14 cellular contexts compared by ENCODE assay signal in the genomic region with DNA sequence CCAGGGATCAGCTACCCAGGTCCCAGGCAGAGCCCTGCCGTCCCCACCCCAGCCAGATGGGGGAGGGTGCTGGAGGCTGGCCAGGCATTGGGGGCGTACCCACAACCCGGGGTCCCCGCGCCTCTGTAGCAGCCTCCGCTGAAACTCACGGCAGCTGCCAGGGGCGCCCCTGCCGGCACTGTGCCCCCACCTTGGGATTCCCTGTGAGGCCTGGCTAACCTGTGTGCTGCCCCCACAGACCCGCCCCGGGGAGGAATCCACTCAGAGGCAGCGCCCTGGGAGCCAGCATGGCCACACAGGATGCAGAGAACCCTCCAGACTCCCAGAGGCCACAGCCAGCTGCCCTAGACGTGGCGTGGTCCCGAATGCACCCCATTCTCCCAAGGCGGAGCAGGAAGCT. TPM values are rescaled to one million over a fixed set of nuclear protein-coding genes. Genes with fewer than 3 reads are reported as not detected.
A peak's percentile ranks its signal among the peaks of the same experiment; 100 is the strongest.
DNase-seq lines count a peak whose midpoint lies in the region; ATAC-seq and TF ChIP-seq lines count a peak whose summit lies in the region.
"Had no signal": no experiment of that assay in that cellular context is flagged by ENCODE, and none has a peak within 500 bp of the region (broad histone marks: within the 10 kb centered on the region; RNA-seq: fewer than 3 reads in every experiment).

No MANE protein-coding gene starts in this region.

- no peak overlapping the region for H3K27ac Mint-ChIP-seq in MCF 10A (ENCODE audit: low read depth, unreplicated experiment)
- H3K27ac Mint-ChIP-seq in CD4-positive, alpha-beta memory T cell = no peak overlapping the region
- H3K27ac Mint-ChIP-seq: natural killer cell had no signal

- H3K4me3 ChIP-seq in breast epithelium (no peak overlapping the region), SJSA1 (peak overlapping the region; percentile 8), upper lobe of left lung (peak overlapping the region in 1 of 4 donors; percentile 7), body of pancreas (no peak overlapping the region)
- H3K4me3 ChIP-seq in CD4-positive, alpha-beta memory T cell (ENCODE audit: low read length in 2 of 2) = no peak overlapping the region
- H3K4me3 ChIP-seq: sigmoid colon had no signal

- H3K27me3 ChIP-seq in breast epithelium (no peaks in the 10 kb centered on the region), SJSA1 (replicated peaks) (no peaks in the 10 kb centered on the region), upper lobe of left lung (no peaks in the 10 kb centered on the region), body of pancreas (no peaks in the 10 kb centered on the region)
- no peaks in the 10 kb centered on the region for H3K27me3 ChIP-seq in CD4-positive, alpha-beta memory T cell (ENCODE audit: insufficient read depth, low read length)
- H3K27me3 ChIP-seq: sigmoid colon had no signal

- H3K27ac ChIP-seq in breast epithelium = peak overlapping the region in 1 of 2 donors; percentile 33
- H3K27ac ChIP-seq in SJSA1 = peak overlapping the region; percentile 68
- peak overlapping the region; percentile 40 to 89 (median 72) for H3K27ac ChIP-seq in upper lobe of left lung
- no peak overlapping the region for H3K27ac ChIP-seq in body of pancreas
- H3K27ac ChIP-seq in CD4-positive, alpha-beta memory T cell (ENCODE audit: low read depth, low read length) = no peak overlapping the region
- H3K27ac ChIP-seq: 22Rv1 had no signal

- H3K9me3 ChIP-seq in breast epithelium = no peaks in the 10 kb centered on the region
- no peaks in the 10 kb centered on the region for H3K9me3 ChIP-seq in SJSA1 (replicated peaks)
- no peaks in the 10 kb centered on the region for H3K9me3 ChIP-seq in upper lobe of left lung
- no peaks in the 10 kb centered on the region for H3K9me3 ChIP-seq in body of pancreas
- H3K9me3 ChIP-seq in CD4-positive, alpha-beta memory T cell (ENCODE audit: control insufficient read depth in 1 of 2, low read length in 2 of 2) = no peaks in the 10 kb centered on the region
- H3K9me3 ChIP-seq: sigmoid colon had no signal

- intact Hi-C loops in MCF 10A (cut with micrococcal nuclease) = no loop called here
- intact Hi-C loops in breast epithelium (cut with DNase I; ENCODE audit: low total_unique reads) = no loop called here
- intact Hi-C loops in body of pancreas (cut with DNase I) = no loop called here
- intact Hi-C loops in CD4-positive, alpha-beta memory T cell (cut with micrococcal nuclease) = no loop called here

- H3K4me3 Mint-ChIP-seq in MCF 10A (ENCODE audit: unreplicated experiment) = peak overlapping the region; percentile 79
- H3K4me3 Mint-ChIP-seq in CD4-positive, alpha-beta memory T cell = no peak overlapping the region
- H3K4me3 Mint-ChIP-seq: natural killer cell had no signal

- WGBS in upper lobe of left lung, 2 donors = 70 to 75% methylated on average over 2 to 15 of the region's 16 CpGs
- 72% methylated on average over 13 of the region's 16 CpGs; no CpG with 5 or more reads in 1 of the 2 donors for WGBS in body of pancreas, 2 donors

- TF ChIP-seq POLR2A in breast epithelium (IDR thresholded peaks at IDR 0.05) (no peak), upper lobe of left lung (IDR thresholded peaks at IDR 0.05) (no peak), body of pancreas (IDR thresholded peaks at IDR 0.05) (no peak)

- no TSS peak for BruUV-seq in MCF 10A (replicated peaks; lab: Mats Ljungman, UMichigan)

- DNase-seq in MCF 10A (ENCODE audit: unreplicated experiment) = no peak
- DNase-seq in breast epithelium (ENCODE audit: low spot score in 2 of 2) = no peak
- peak in 1 of 2 experiments; percentile 91 for DNase-seq in SJSA1 (ENCODE audit: low read depth in 1 of 2, low spot score in 2 of 2)
- DNase-seq in left lobe of liver (ENCODE audit: low spot score) = peak; percentile 50
- DNase-seq in upper lobe of left lung = peak; percentile 47 to 83
- no peak for DNase-seq in body of pancreas
- no peak for DNase-seq in CD4-positive, alpha-beta memory T cell
- DNase-seq: activated naive CD4-positive, alpha-beta T cell; cerebellar nuclear complex; natural killer cell; NCI-H1436; sigmoid colon had no signal

- POLR2A ChIA-PET in MCF 10A (lab: Yijun Ruan, JAX) = interaction anchor here (0.8 to 5.7 kb wide), 4 partner anchors 20 to 54 kb away, joined by 4 to 47 read pairs (median 21); partner anchors contain the start of genes AURKAIP1 and CCNL2
- POLR2A ChIA-PET in CD4-positive, alpha-beta memory T cell (lab: Charles Lee; ENCODE audit: partially characterized antibody) = interaction anchor here (1.3 kb wide), 1 partner anchor 30 kb away, joined by 5 read pairs; the partner anchor contains the start of gene AURKAIP1

- no peak for TF ChIP-seq EP300 in upper lobe of left lung (IDR thresholded peaks at IDR 0.05)

- H3K4me1 Mint-ChIP-seq in MCF 10A (ENCODE audit: insufficient read depth, unreplicated experiment) = peaks cover 13% of the 10 kb centered on the region
- peaks cover 4 to 28% (median 16%) of the 10 kb centered on the region in 4 donors for H3K4me1 Mint-ChIP-seq in CD4-positive, alpha-beta memory T cell

- no peaks in the 10 kb centered on the region for H3K9me3 Mint-ChIP-seq in MCF 10A (ENCODE audit: unreplicated experiment)
- no peaks in the 10 kb centered on the region for H3K9me3 Mint-ChIP-seq in CD4-positive, alpha-beta memory T cell
- H3K9me3 Mint-ChIP-seq: natural killer cell had no signal

- H3K36me3 ChIP-seq in breast epithelium (no peaks in the 10 kb centered on the region), SJSA1 (peaks cover 56% of the 10 kb centered on the region), upper lobe of left lung (peaks cover 0 to 16% (median 6%) of the 10 kb centered on the region in 4 donors), body of pancreas (replicated peaks in 1 of 2; ENCODE audit: insufficient read depth in 1 of 2, low read depth in 2 of 2) (peaks cover 0 to 4% of the 10 kb centered on the region in 2 donors)
- no peaks in the 10 kb centered on the region for H3K36me3 ChIP-seq in CD4-positive, alpha-beta memory T cell (ENCODE audit: insufficient read depth, low read length)

- H3K36me3 Mint-ChIP-seq in MCF 10A (ENCODE audit: insufficient read depth, unreplicated experiment) = peaks cover 28% of the 10 kb centered on the region
- H3K36me3 Mint-ChIP-seq in CD4-positive, alpha-beta memory T cell = peaks cover 6 to 10% of the 10 kb centered on the region in 2 donors
- H3K36me3 Mint-ChIP-seq: natural killer cell had no signal

- H3K4me1 ChIP-seq in breast epithelium (peaks cover 9 to 26% of the 10 kb centered on the region in 2 donors), SJSA1 (replicated peaks) (peaks cover 59% of the 10 kb centered on the region), upper lobe of left lung (peaks cover 33 to 53% (median 45%) of the 10 kb centered on the region in 4 donors), body of pancreas (peaks cover 45% of the 10 kb centered on the region)
- peaks cover 14% of the 10 kb centered on the region for H3K4me1 ChIP-seq in CD4-positive, alpha-beta memory T cell (ENCODE audit: insufficient read depth, low read length)

- ATAC-seq in left lobe of liver (no peak), upper lobe of left lung (ENCODE audit: low FRiP score in 2 of 2) (peak in 1 of 2 donors; percentile 8), body of pancreas (no peak), HG03571 (IDR thresholded peaks at IDR 0.05; ENCODE audit: unreplicated experiment) (no peak)
- ATAC-seq: natural killer cell had no signal

- no peak for TF ChIP-seq CTCF in MCF 10A (IDR thresholded peaks at IDR 0.05; ENCODE audit: unreplicated experiment)
- TF ChIP-seq CTCF in breast epithelium (IDR thresholded peaks at IDR 0.05) = no peak
- TF ChIP-seq CTCF in upper lobe of left lung (IDR thresholded peaks at IDR 0.05) = no peak
- TF ChIP-seq CTCF in body of pancreas (IDR thresholded peaks at IDR 0.05) = no peak

- CTCF ChIA-PET in MCF 10A (lab: Yijun Ruan, JAX) = interaction anchor here (0.6 to 1.4 kb wide), 5 partner anchors 11 to 440 kb away, joined by 3 to 7 read pairs (median 4); no protein-coding TSS in a partner anchor
- CTCF ChIA-PET in CD4-positive, alpha-beta memory T cell (lab: Charles Lee; ENCODE audit: partially characterized antibody) = no interaction called here

- no peaks in the 10 kb centered on the region for H3K27me3 Mint-ChIP-seq in MCF 10A (ENCODE audit: insufficient read depth, unreplicated experiment)
- H3K27me3 Mint-ChIP-seq in CD4-positive, alpha-beta memory T cell = no peaks in the 10 kb centered on the region

RNA-seq across cellular contexts. Expression of gene DVL1, which starts 3.8 kb away (rescaled TPM):
- 96.2 and 113 TPM in 2 replicates for total RNA-seq in MCF 10A (2022)
- 10 to 100 TPM; 55.2 to 70.1 (median 55.2) TPM for total RNA-seq in breast epithelium
- total RNA-seq in SJSA1 (2014; rRNA removed; shearing (Covaris generic)) = 85.2 and 95.9 TPM in 2 replicates
- 50.4 TPM for total RNA-seq in left lobe of liver
- total RNA-seq in upper lobe of left lung = 100 to 1,000 TPM in 3 of 6 donors, 10 to 100 TPM in 3; 71.8 to 205 (median 90.6) TPM
- total RNA-seq in body of pancreas = 10 to 100 TPM; 58.1 to 84.4 TPM
- total RNA-seq in CD4-positive, alpha-beta memory T cell = 10 to 100 TPM; 43.7 to 44.6 TPM
- 1 to 10 TPM in 1 of 2 donors, under 1 TPM in 1; 0.19 to 1.9 TPM for polyA plus RNA-seq in CD4-positive, alpha-beta memory T cell

RNA-seq across cellular contexts. Expression of gene MXRA8, which starts 13.0 kb away (rescaled TPM):
- total RNA-seq in MCF 10A (2022) (not detected in 2 replicates), breast epithelium (100 to 1,000 TPM in 1 of 3 donors, 10 to 100 TPM in 2; 93.4 to 308 (median 99.8) TPM), left lobe of liver (4.5 TPM), upper lobe of left lung (100 to 1,000 TPM in 2 of 6 donors, 10 to 100 TPM in 4; 23.9 to 137 (median 63.4) TPM), body of pancreas (10 to 100 TPM; 23.3 to 48.5 TPM)
- total RNA-seq in SJSA1 (2014; rRNA removed; shearing (Covaris generic)) = 192 and 224 TPM in 2 replicates
- under 1 TPM in 1 of 2 experiments, not detected in 1; 0.35 TPM for total RNA-seq in CD4-positive, alpha-beta memory T cell
- under 1 TPM in 1 of 2 donors, not detected in 1; 0.57 TPM for polyA plus RNA-seq in CD4-positive, alpha-beta memory T cell

RNA-seq across cellular contexts. Expression of gene TAS1R3, which starts 14.3 kb away (rescaled TPM):
- total RNA-seq in MCF 10A (2022) (0.17 TPM in 1 of 2 replicates, not detected in the other), breast epithelium (under 1 TPM in 2 of 3 donors, not detected in 1; 0.16 to 0.33 TPM), left lobe of liver (0.30 TPM), upper lobe of left lung (1 to 10 TPM in 1 of 6 donors, under 1 TPM in 5; 0.22 to 1.0 (median 0.79) TPM), body of pancreas (under 1 TPM in 1 of 2 donors, not detected in 1; 0.26 TPM)
- total RNA-seq in SJSA1 (2014; rRNA removed; shearing (Covaris generic)) = 0.03 and 0.16 TPM in 2 replicates
- total RNA-seq in CD4-positive, alpha-beta memory T cell = 1 to 10 TPM; 1.5 TPM
- under 1 TPM in 1 of 2 donors, not detected in 1; 0.47 TPM for polyA plus RNA-seq in CD4-positive, alpha-beta memory T cell
- total RNA-seq: sigmoid colon had no signal

RNA-seq across cellular contexts. Expression of gene CPTP, which starts 20.8 kb away (rescaled TPM):
- 19.3 and 21.0 TPM in 2 replicates for total RNA-seq in MCF 10A (2022)
- 10 to 100 TPM in 2 of 3 donors, 1 to 10 TPM in 1; 9.0 to 16.4 (median 13.4) TPM for total RNA-seq in breast epithelium
- 29.4 and 39.2 TPM in 2 replicates for total RNA-seq in SJSA1 (2014; rRNA removed; shearing (Covaris generic))
- 40.0 TPM for total RNA-seq in left lobe of liver
- 10 to 100 TPM; 14.7 to 41.6 (median 26.0) TPM for total RNA-seq in upper lobe of left lung
- total RNA-seq in body of pancreas = 10 to 100 TPM; 15.6 to 33.0 TPM
- 10 to 100 TPM; 25.0 to 28.3 TPM for total RNA-seq in CD4-positive, alpha-beta memory T cell
- polyA plus RNA-seq in CD4-positive, alpha-beta memory T cell = 10 to 100 TPM; 15.4 to 26.8 TPM

RNA-seq across cellular contexts. Expression of gene INTS11, which starts 20.9 kb away (rescaled TPM):
- 122 and 129 TPM in 2 replicates for total RNA-seq in MCF 10A (2022)
- 100 to 1,000 TPM in 2 of 3 donors, 10 to 100 TPM in 1; 68.6 to 125 (median 119) TPM for total RNA-seq in breast epithelium
- total RNA-seq in SJSA1 (2014; rRNA removed; shearing (Covaris generic)) = 66.7 and 81.0 TPM in 2 replicates
- total RNA-seq in left lobe of liver = 42.4 TPM
- 100 to 1,000 TPM in 2 of 6 donors, 10 to 100 TPM in 4; 71.7 to 267 (median 90.5) TPM for total RNA-seq in upper lobe of left lung
- total RNA-seq in body of pancreas = 100 to 1,000 TPM in 1 of 2 donors, 10 to 100 TPM in 1; 89.0 to 189 TPM
- total RNA-seq in CD4-positive, alpha-beta memory T cell = 100 to 1,000 TPM; 163 to 173 TPM
- polyA plus RNA-seq in CD4-positive, alpha-beta memory T cell = 10 to 100 TPM; 68.3 to 71.3 TPM

Comparison
In these comparisons a context has a peak if more than half of its experiments do, and no peak if none do; other contexts are left out.
1. DNase-seq: peak in left lobe of liver (single experiment) and upper lobe of left lung (2 of 2); none in MCF 10A (single experiment), breast epithelium (0 of 2), body of pancreas (0 of 4) and CD4-positive, alpha-beta memory T cell (0 of 5).
2. H3K27ac ChIP-seq: peak in SJSA1 (single experiment) and upper lobe of left lung (4 of 4); none in body of pancreas (0 of 4) and CD4-positive, alpha-beta memory T cell (single experiment).